In genomic region chr4:84927428-84927827, GRCh38 we compare ENCODE assay signal across 27 cellular contexts.
"Had no signal": no experiment of that assay in that cellular context is flagged by ENCODE, and none has a peak within 500 bp of the region (broad histone marks: within the 10 kb centered on the region; RNA-seq: fewer than 3 reads in every experiment).

No MANE protein-coding gene starts in this region.

- H3K9me3 Mint-ChIP-seq: activated CD4-positive, alpha-beta T cell treated with anti-CD3 and anti-CD28 coated beads, Interleukin-2, amount 10 ng/mL, durations not matched to agents 24 days and 14 days; activated CD8-positive, alpha-beta T cell treated with anti-CD3 and anti-CD28 coated beads for 36 hours; activated naive CD4-positive, alpha-beta T cell treated with anti-CD3 and anti-CD28 coated beads for 36 hours; activated naive CD4-positive, alpha-beta T cell treated with anti-CD3 and anti-CD28 coated beads, Interleukin-2, amount 50 U/mL, for 72 hours; activated T-helper 17 cell treated with anti-CD3 and anti-CD28 coated beads, Interleukin-2, amount 50 U/mL, for 72 hours; brain had no signal

- H3K36me3 Mint-ChIP-seq: activated naive CD4-positive, alpha-beta T cell treated with anti-CD3 and anti-CD28 coated beads, Interleukin-2, amount 50 U/mL, for 72 hours had no signal

- H3K4me3 ChIP-seq: adrenal gland, SJCRH30, SK-N-MC had no signal

- H3K27ac ChIP-seq: adrenal gland, SJCRH30, SK-N-MC had no signal

- DNase-seq: activated CD4-positive, alpha-beta T cell treated with anti-CD3 and anti-CD28 coated beads, Interleukin-2, amount 10 ng/mL, durations not matched to agents 24 days and 14 days; activated CD4-positive, alpha-beta T cell treated with anti-CD3 and anti-CD28 coated beads, Interleukin-2, amount 50 U/mL, for 4 hours; activated CD8-positive, alpha-beta T cell treated with anti-CD3 and anti-CD28 coated beads for 36 hours; activated effector memory CD4-positive, alpha-beta T cell treated with anti-CD3 and anti-CD28 coated beads, Interleukin-2, amount 50 U/mL, for 16 hours; activated naive CD4-positive, alpha-beta T cell treated with anti-CD3 and anti-CD28 coated beads for 36 hours; activated T-cell treated with anti-CD3 and anti-CD28 coated beads, Interleukin-2, amount 50 U/mL, for 1 hour; activated T-cell treated with anti-CD3 and anti-CD28 coated beads, Interleukin-2, amount 50 U/mL, for 72 hours; caudate nucleus; cerebellar nuclear complex; Karpas-422; KBM-7; NCI-H1105; NCI-H1417 treated with DMSO at 0.1 percent for 48 hours; NCI-H187 treated with DMSO at 0.1 percent for 48 hours; NCI-H2081 treated with DMSO at 0.1 percent for 48 hours; NCI-H510A; NCI-H526; NCI-H774; SHP77; SJCRH30; T1000 had no signal

- H3K27me3 Mint-ChIP-seq: activated CD4-positive, alpha-beta T cell treated with anti-CD3 and anti-CD28 coated beads, Interleukin-2, amount 10 ng/mL, durations not matched to agents 24 days and 14 days; activated CD8-positive, alpha-beta T cell treated with anti-CD3 and anti-CD28 coated beads for 36 hours; activated T-helper 17 cell treated with anti-CD3 and anti-CD28 coated beads, Interleukin-2, amount 50 U/mL, for 72 hours; brain had no signal

- ATAC-seq: activated CD8-positive, alpha-beta T cell treated with anti-CD3 and anti-CD28 coated beads for 36 hours; activated naive CD4-positive, alpha-beta T cell treated with anti-CD3 and anti-CD28 coated beads, Interleukin-2, amount 50 U/mL, for 72 hours; activated T-cell treated with anti-CD3 and anti-CD28 coated beads, Interleukin-2, amount 50 U/mL, for 72 hours; activated T-helper 17 cell treated with anti-CD3 and anti-CD28 coated beads, Interleukin-2, amount 50 U/mL, for 72 hours; Panc1 had no signal

- H3K27me3 ChIP-seq: adrenal gland, SJCRH30 had no signal

- H3K27ac Mint-ChIP-seq: activated CD4-positive, alpha-beta T cell treated with anti-CD3 and anti-CD28 coated beads, Interleukin-2, amount 10 ng/mL, durations not matched to agents 24 days and 14 days; activated CD8-positive, alpha-beta T cell treated with anti-CD3 and anti-CD28 coated beads for 36 hours; activated naive CD4-positive, alpha-beta T cell treated with anti-CD3 and anti-CD28 coated beads for 36 hours; activated naive CD4-positive, alpha-beta T cell treated with anti-CD3 and anti-CD28 coated beads, Interleukin-2, amount 50 U/mL, for 72 hours; activated T-cell treated with anti-CD3 and anti-CD28 coated beads, Interleukin-2, amount 50 U/mL, for 72 hours; activated T-helper 17 cell treated with anti-CD3 and anti-CD28 coated beads, Interleukin-2, amount 50 U/mL, for 72 hours; brain had no signal

- H3K4me1 ChIP-seq: SJCRH30 had no signal

- H3K9me3 ChIP-seq: SJCRH30 had no signal

- H3K4me1 Mint-ChIP-seq: activated CD4-positive, alpha-beta T cell treated with anti-CD3 and anti-CD28 coated beads, Interleukin-2, amount 10 ng/mL, durations not matched to agents 24 days and 14 days; activated T-helper 17 cell treated with anti-CD3 and anti-CD28 coated beads, Interleukin-2, amount 50 U/mL, for 72 hours had no signal

- H3K4me3 Mint-ChIP-seq: activated CD4-positive, alpha-beta T cell treated with anti-CD3 and anti-CD28 coated beads, Interleukin-2, amount 10 ng/mL, durations not matched to agents 24 days and 14 days; activated CD8-positive, alpha-beta T cell treated with anti-CD3 and anti-CD28 coated beads for 36 hours; activated naive CD4-positive, alpha-beta T cell treated with anti-CD3 and anti-CD28 coated beads for 36 hours; activated T-cell treated with anti-CD3 and anti-CD28 coated beads, Interleukin-2, amount 50 U/mL, for 72 hours; activated T-helper 17 cell treated with anti-CD3 and anti-CD28 coated beads, Interleukin-2, amount 50 U/mL, for 72 hours; brain had no signal
